In the genomic region with DNA sequence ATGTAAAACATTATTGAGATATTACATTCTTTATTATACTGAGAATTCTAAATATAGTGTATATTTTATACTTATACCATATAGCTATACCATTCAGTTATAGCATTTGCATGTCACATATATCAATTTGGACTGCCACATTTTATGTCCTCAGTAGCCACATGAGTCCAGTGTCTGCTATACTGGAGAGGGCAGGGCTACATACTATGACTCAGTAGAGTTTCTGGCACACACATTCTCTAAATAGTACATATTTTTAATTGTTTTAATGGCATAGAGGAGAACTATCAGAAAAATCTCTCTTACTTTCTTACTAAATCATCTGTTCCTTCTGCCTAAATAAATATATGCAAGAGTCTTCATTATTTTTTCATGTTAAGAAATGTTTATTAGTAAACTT, we compare ENCODE assay signal across 15 cellular contexts. TPM values are rescaled to one million over a fixed set of nuclear protein-coding genes. Genes with fewer than 3 reads are reported as not detected.
A peak's percentile ranks its signal among the peaks of the same experiment; 100 is the strongest.
DNase-seq lines count a peak whose midpoint lies in the region; ATAC-seq and TF ChIP-seq lines count a peak whose summit lies in the region.
"Had no signal": no experiment of that assay in that cellular context is flagged by ENCODE, and none has a peak within 500 bp of the region (broad histone marks: within the 10 kb centered on the region; RNA-seq: fewer than 3 reads in every experiment).

No MANE protein-coding gene starts in this region.

- H3K9me3 ChIP-seq in GM23248 (ENCODE audit: low read depth), result no peaks in the 10 kb centered on the region
- H3K9me3 ChIP-seq: A549 had no signal

- H3K27ac ChIP-seq in ACC112 (ENCODE audit: low read depth, low read length), result peak overlapping the region; percentile 80
- H3K27ac ChIP-seq in GM23248, result no peak overlapping the region
- no peak overlapping the region for H3K27ac ChIP-seq in foreskin keratinocyte
- H3K27ac ChIP-seq: C4-2B had no signal

- H3K9ac ChIP-seq in GM23248, result no peak overlapping the region

- H4K20me1 ChIP-seq in GM23248 (ENCODE audit: insufficient read depth), result no peaks in the 10 kb centered on the region

- H2AFZ ChIP-seq in ACC112 (ENCODE audit: low read length, unreplicated experiment) (no peak overlapping the region), GM23248 (no peak overlapping the region)

- H3K4me1 ChIP-seq in ACC112 (ENCODE audit: control insufficient read depth, insufficient read depth, low read length, unreplicated experiment) (peaks cover 49% of the 10 kb centered on the region), GM23248 (ENCODE audit: insufficient read depth) (peaks cover 31% of the 10 kb centered on the region), foreskin keratinocyte (peaks cover 8% of the 10 kb centered on the region)

- H3K36me3 ChIP-seq in ACC112 (ENCODE audit: insufficient read depth, low read length) (no peaks in the 10 kb centered on the region), GM23248 (ENCODE audit: low read depth) (no peaks in the 10 kb centered on the region)

- DNase-seq in GM23248 (peak; percentile 56), cardiac fibroblast (ENCODE audit: low read depth in 2 of 2) (peak; percentile 25 to 64), foreskin keratinocyte (peak in 1 of 2 donors; percentile 13), kidney tubule cell (ENCODE audit: low spot score) (no peak), germinal center (ENCODE audit: low spot score) (no peak), NCI-H2081 treated with DMSO at 0.1 percent for 48 hours (lab: John Stamatoyannopoulos, UW) (no peak)
- no peak for DNase-seq in activated CD4-positive, alpha-beta T cell treated with anti-CD3 and anti-CD28 coated beads, Interleukin-2, amount 50 U/mL, for 48 hours
- DNase-seq: DMS79, H7, NCI-H1105, NCI-H2081 had no signal

- peak; percentile 41 for ATAC-seq in foreskin keratinocyte
- ATAC-seq: Panc1 had no signal

- H3F3A ChIP-seq in GM23248 (ENCODE audit: insufficient read depth), result peaks cover 15% of the 10 kb centered on the region; the same call in 1 of the 2 replicates

- in situ Hi-C loops in GM23248 (cut with MboI), result no loop called here

- H3K79me2 ChIP-seq in ACC112 (ENCODE audit: control insufficient read depth, insufficient read depth, low read length, unreplicated experiment), result no peaks in the 10 kb centered on the region
- H3K79me2 ChIP-seq in GM23248 (ENCODE audit: insufficient read depth), result no peaks in the 10 kb centered on the region

- no peaks in the 10 kb centered on the region for H3K9me2 ChIP-seq in GM23248 (ENCODE audit: insufficient read depth)

- TF ChIP-seq CTCF in cardiac fibroblast (IDR thresholded peaks at IDR 0.05; ENCODE audit: low read depth, low read length) (no peak), foreskin keratinocyte (conservative IDR thresholded peaks at IDR 0.05) (no peak)

- no peaks in the 10 kb centered on the region for H3K27me3 ChIP-seq in ACC112 (ENCODE audit: insufficient read depth, low read length)
- H3K27me3 ChIP-seq in GM23248 (replicated peaks; ENCODE audit: insufficient read depth), result no peaks in the 10 kb centered on the region
- H3K27me3 ChIP-seq in foreskin keratinocyte, result no peaks in the 10 kb centered on the region

- no peak overlapping the region for H3K4me3 ChIP-seq in ACC112 (ENCODE audit: low read depth, low read length)
- H3K4me3 ChIP-seq in GM23248, result no peak overlapping the region
- no peak overlapping the region for H3K4me3 ChIP-seq in cardiac fibroblast (replicated peaks in 1 of 2; ENCODE audit: low read depth in 2 of 2, low read length in 2 of 2)
- H3K4me3 ChIP-seq: A549 had no signal

- H3K4me2 ChIP-seq in GM23248 (ENCODE audit: unreplicated experiment), result no peak overlapping the region
- H3K4me2 ChIP-seq: A549 had no signal

RNA-seq across cellular contexts. Expression of gene COL5A2, which starts 55.4 kb away (rescaled TPM):
- total RNA-seq in GM23248 (2014; rRNA removed; shearing (Covaris generic)), result 962 and 974 TPM in 2 replicates
- polyA plus RNA-seq in GM23248 (2016; fragmentation: Nextera tagmentation; extraction: Ambion mirVana) (248 and 252 TPM in 2 replicates), foreskin keratinocyte (4.5 and 4.8 TPM in 2 replicates)
- 16.8 and 22.7 TPM in 2 replicates for total RNA-seq in foreskin keratinocyte

Comparison
In these comparisons a context has a peak if more than half of its experiments do, and no peak if none do; other contexts are left out.
1. DNase-seq: peak in GM23248 (single experiment) and cardiac fibroblast (2 of 2); none in kidney tubule cell (single experiment), germinal center (single experiment), NCI-H2081 treated with DMSO at 0.1 percent for 48 hours (single experiment) and activated CD4-positive, alpha-beta T cell treated with anti-CD3 and anti-CD28 coated beads, Interleukin-2, amount 50 U/mL, for 48 hours (0 of 2).
2. RNA of gene COL5A2, which starts 55.4 kb away (total RNA-seq): 962 to 974 TPM in GM23248; 16.8 to 22.7 TPM in foreskin keratinocyte; every median in the first group is over 10 times any median in the second.